ENCODE assay signal across 8 cellular contexts in the genomic region with DNA sequence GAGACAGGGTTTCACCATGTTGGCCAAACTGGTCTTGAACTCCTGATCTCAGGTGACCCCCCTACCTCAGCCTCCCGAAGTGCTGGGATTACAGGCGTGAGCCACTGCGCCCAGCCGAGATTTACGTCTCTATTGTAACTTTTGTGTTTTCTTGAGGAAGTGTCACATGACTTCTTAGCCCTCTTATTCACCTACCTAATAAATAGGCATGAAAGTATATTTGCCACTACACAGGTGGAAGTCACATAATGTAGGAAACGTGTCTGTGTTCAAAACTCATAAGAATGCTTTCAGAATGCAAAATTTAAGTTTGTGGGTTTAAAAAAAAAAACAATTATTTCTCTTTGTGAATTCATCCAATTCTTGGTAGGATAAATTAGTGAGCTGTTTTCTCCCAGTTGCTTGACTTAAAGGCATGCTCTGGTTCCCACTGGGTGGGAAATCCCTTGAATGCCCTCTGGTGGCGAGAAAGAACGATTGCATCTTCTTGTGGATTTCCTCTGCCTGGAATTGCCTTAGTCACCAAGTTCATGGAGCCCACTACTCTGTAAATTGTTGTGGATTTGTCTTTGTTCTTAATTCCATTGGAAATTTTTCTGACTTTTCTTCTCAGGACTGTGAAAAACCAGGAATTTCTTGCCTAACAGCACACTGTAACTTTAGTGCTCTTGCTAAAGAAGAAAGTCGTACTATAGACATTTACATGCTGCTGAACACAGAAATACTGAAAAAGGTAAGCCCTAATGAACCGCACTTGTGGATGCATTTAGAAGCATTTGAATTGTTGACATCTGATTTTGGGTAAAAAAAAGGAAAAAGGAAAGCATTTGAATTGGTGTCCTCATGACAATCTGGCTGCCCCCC.
DNase-seq lines count a peak whose midpoint lies in the region; TF ChIP-seq lines count a peak whose summit lies in the region.

No MANE protein-coding gene starts in this region.

- no peak overlapping the region for H3K27ac ChIP-seq in AG04450 (ENCODE audit: low read depth, low read length)
- no peak overlapping the region for H3K27ac ChIP-seq in stomach

- POLR2A ChIA-PET in AG04450 (lab: Yijun Ruan, JAX) = no interaction called here

- intact Hi-C loops in stomach (cut with DNase I; ENCODE audit: low total_unique reads) = no loop called here

- DNase-seq in AG04450 (ENCODE audit: low read depth, low spot score) (peak; percentile 55), GM10266 (ENCODE audit: extremely low spot score) (peak; percentile 61), HK-2 (ENCODE audit: unreplicated experiment) (peak; percentile 6), NCI-H82 (lab: John Stamatoyannopoulos, UW) (peak; percentile 76), brain pericyte (ENCODE audit: low read depth, low spot score) (peak; percentile 53), inferior parietal cortex (ENCODE audit: extremely low spot score) (peak; percentile 86), stomach (no peak), mesenteric fat pad (ENCODE audit: low spot score) (no peak)

- 34 to 42% (median 38%) methylated on average over 10 of the region's 10 CpGs for WGBS in stomach, 5 donors

- peaks cover 0 to 11% (median 0%) of the 10 kb centered on the region in 4 donors for H3K36me3 ChIP-seq in stomach

- H3K4me3 ChIP-seq in AG04450 (ENCODE audit: low read depth, low read length) = no peak overlapping the region
- H3K4me3 ChIP-seq in stomach = no peak overlapping the region

- no peak for TF ChIP-seq POLR2A in stomach (IDR thresholded peaks at IDR 0.05)

- H3K4me1 ChIP-seq in stomach = peaks cover 0 to 27% (median 15%) of the 10 kb centered on the region in 4 donors

- TF ChIP-seq EP300 in stomach (IDR thresholded peaks at IDR 0.05) = no peak

- H3K9me3 ChIP-seq in AG04450 (ENCODE audit: control insufficient read depth, insufficient read depth, low read length) = no peaks in the 10 kb centered on the region
- H3K9me3 ChIP-seq in stomach = peaks cover 0 to 7% (median 0%) of the 10 kb centered on the region in 4 donors

- CTCF ChIA-PET in AG04450 (lab: Charles Lee) = interaction anchor here (0.6 to 1.5 kb wide), 13 partner anchors 9 to 482 kb away, joined by 3 to 8 read pairs (median 3); no protein-coding TSS in a partner anchor

- H3K27me3 ChIP-seq in AG04450 (ENCODE audit: control insufficient read depth, insufficient read depth, low read length) (peaks cover 18% of the 10 kb centered on the region), stomach (no peaks in the 10 kb centered on the region)

- TF ChIP-seq CTCF in AG04450 (IDR thresholded peaks at IDR 0.05; ENCODE audit: low read depth, low read length) (peak; percentile 91), GM10266 (IDR thresholded peaks at IDR 0.05; ENCODE audit: control insufficient read depth, insufficient read depth, low read depth, missing control alignments) (peak; percentile 82), stomach (IDR thresholded peaks at IDR 0.05) (peak in 5 of 7 experiments; percentile 71 to 86 (median 75))

Comparison
In these comparisons a context has a peak if more than half of its experiments do, and no peak if none do; other contexts are left out.
1. DNase-seq: peak in AG04450 (single experiment), GM10266 (single experiment), HK-2 (single experiment), NCI-H82 (single experiment), brain pericyte (single experiment) and inferior parietal cortex (single experiment); none in stomach (single experiment) and mesenteric fat pad (single experiment).
2. Peak in every context shown above with its lines, with median percentiles within 50 percentile points of each other: CTCF ChIP-seq.